Comparison of ENCODE assay signal across 26 cellular contexts in the genomic region with DNA sequence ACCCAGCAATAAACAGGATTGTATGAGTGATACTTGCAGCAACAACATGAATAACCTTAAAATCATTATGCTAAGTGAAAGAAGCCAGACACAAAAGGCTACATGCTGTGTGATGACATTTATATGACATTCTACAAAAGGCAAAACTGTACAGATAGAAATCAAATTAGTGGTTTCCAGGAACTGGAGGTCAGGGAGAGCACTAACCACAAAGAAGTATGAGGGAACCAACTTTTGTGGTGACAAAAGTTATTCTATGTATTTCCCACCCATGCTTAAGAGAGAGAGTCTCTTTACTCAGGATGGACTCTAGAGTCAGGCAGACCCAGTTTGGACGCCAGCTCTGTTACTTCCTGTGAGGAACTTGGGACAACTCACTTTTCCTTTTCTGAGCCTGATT.
"Had no signal": no experiment of that assay in that cellular context is flagged by ENCODE, and none has a peak within 500 bp of the region (broad histone marks: within the 10 kb centered on the region; RNA-seq: fewer than 3 reads in every experiment).

No MANE protein-coding gene starts in this region.

- H3K4me3 ChIP-seq: heart left ventricle, pancreas, prostate gland, skin epidermis, testis, transverse colon had no signal

- H3K9me3 ChIP-seq: heart left ventricle, pancreas, prostate gland, testis, transverse colon had no signal

- DNase-seq: activated CD4-positive, alpha-beta T cell treated with anti-CD3 and anti-CD28 coated beads for 48 hours; activated CD4-positive, alpha-beta T cell treated with anti-CD3 and anti-CD28 coated beads, Interleukin-2, amount 50 U/mL, for 48 hours; activated CD8-positive, alpha-beta memory T cell treated with anti-CD3 and anti-CD28 coated beads, Interleukin-2, amount 50 U/mL, for 4 hours; activated gamma-delta T cell; activated naive CD4-positive, alpha-beta T cell treated with anti-CD3 and anti-CD28 coated beads, Interleukin-2, amount 10 ng/mL, durations not matched to agents 7 days and 5 days; activated naive CD8-positive, alpha-beta T cell treated with anti-CD3 and anti-CD28 coated beads, Interleukin-2, amount 10 ng/mL, durations not matched to agents 7 days and 5 days; activated T-cell treated with anti-CD3 and anti-CD28 coated beads, Interleukin-2, amount 50 U/mL, for 24 hours; amniotic stem cell; endodermal cell; foreskin fibroblast; heart left ventricle; naive B cell; nucleus accumbens; pancreas; retina; stimulated activated CD4-positive, alpha-beta T cell treated with anti-CD3 and anti-CD28 coated beads, Interleukin-12 subunit alpha, Interleukin-12 subunit beta, amount 100 ng/mL, for 4 hours; stimulated activated CD4-positive, alpha-beta T cell treated with anti-CD3 and anti-CD28 coated beads, Interleukin-4, amount 100 ng/mL, for 1 hour; stimulated activated naive CD8-positive, alpha-beta T cell treated with anti-CD3 and anti-CD28 coated beads, Interleukin-15, Interleukin-2, amounts not matched to agents 100 U/mL and 50 U/mL, for 24 hours; testis; transverse colon; WERI-Rb-1 had no signal

- H3K27me3 ChIP-seq: heart left ventricle, pancreas, testis, transverse colon had no signal

- H3K27ac ChIP-seq: heart left ventricle, pancreas, prostate gland, skin epidermis, testis, transverse colon, WERI-Rb-1 had no signal

- H3K4me1 ChIP-seq: heart left ventricle, pancreas, prostate gland, testis, transverse colon had no signal

- ATAC-seq: activated CD4-positive, CD25-positive, alpha-beta regulatory T cell treated with anti-CD3 and anti-CD28 coated beads, Interleukin-2, amount 50 U/mL, for 24 hours; esophagus mucosa; heart left ventricle; pancreas; sciatic nerve; stimulated activated naive CD8-positive, alpha-beta T cell treated with anti-CD3 and anti-CD28 coated beads, Interleukin-15, Interleukin-2, amounts not matched to agents 100 U/mL and 50 U/mL, for 24 hours had no signal

- H3K36me3 ChIP-seq: heart left ventricle, pancreas, prostate gland, transverse colon, WERI-Rb-1 had no signal
